Comparison of ENCODE assay signal across 10 cellular contexts in the genomic region with DNA sequence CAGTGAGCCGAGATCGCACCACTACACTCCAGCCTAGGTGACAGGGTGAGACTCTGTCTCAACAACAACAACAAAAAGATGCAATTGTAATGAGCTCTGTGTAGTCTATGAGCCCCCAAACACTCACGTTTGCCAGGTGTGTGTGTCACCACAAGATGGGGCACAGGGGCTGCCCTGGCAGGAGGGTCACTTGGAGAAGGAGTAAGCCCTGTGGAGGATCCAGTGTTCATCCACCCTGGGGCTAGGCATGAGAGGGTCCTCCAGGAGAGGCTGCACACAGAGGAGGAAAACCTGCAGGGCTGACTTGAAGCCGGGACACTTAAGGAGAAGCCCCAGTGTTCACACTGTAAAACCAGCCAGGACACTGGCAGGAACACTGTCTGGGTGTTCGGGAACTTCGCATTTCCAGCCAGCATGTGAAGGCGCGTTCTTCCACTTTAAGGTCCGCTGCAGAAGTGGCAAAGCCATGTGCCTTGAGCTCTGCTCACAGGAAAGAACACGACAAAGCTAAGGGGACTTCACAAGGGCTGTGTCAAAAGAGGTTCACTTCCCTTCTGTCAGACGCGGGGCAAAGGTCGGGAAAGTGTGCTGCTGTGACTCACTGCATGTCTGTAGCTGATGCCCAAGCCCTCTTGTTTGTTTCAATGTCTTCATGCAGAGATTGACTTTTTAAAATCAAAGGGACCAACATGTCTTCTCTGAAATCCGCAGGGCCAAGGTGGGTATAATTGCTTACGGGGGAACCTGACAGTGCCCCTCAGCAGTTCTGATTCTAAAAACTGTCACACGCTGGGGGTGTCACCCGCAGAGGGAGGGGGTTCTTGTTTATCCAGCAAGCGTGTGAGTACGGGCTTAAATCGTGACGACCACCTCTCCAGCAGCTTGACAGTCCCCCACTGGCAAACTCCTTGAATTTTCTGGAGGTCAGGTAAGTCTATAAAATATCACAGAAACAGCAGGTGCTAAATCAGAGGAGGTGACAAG.
A peak's percentile ranks its signal among the peaks of the same experiment; 100 is the strongest.
DNase-seq lines count a peak whose midpoint lies in the region; ATAC-seq and TF ChIP-seq lines count a peak whose summit lies in the region.
"Had no signal": no experiment of that assay in that cellular context is flagged by ENCODE, and none has a peak within 500 bp of the region (broad histone marks: within the 10 kb centered on the region; RNA-seq: fewer than 3 reads in every experiment).

No MANE protein-coding gene starts in this region.

- no peaks in the 10 kb centered on the region for H3K79me2 ChIP-seq in GM23248 (ENCODE audit: insufficient read depth)
- no peaks in the 10 kb centered on the region for H3K79me2 ChIP-seq in fibroblast of lung (ENCODE audit: control insufficient read depth, insufficient read depth, low read length)

- BruUV-seq in Panc1 (replicated peaks; lab: Mats Ljungman, UMichigan): no TSS peak

- H3K9me3 ChIP-seq in GM23248 (ENCODE audit: low read depth) (no peaks in the 10 kb centered on the region), Panc1 (ENCODE audit: control insufficient read depth, insufficient read depth, low read depth, low read length) (no peaks in the 10 kb centered on the region), fibroblast of lung (ENCODE audit: control insufficient read depth, insufficient read depth, low read depth, low read length) (no peaks in the 10 kb centered on the region)
- H3K9me3 ChIP-seq: breast epithelium had no signal

- H2AFZ ChIP-seq in GM23248 (peak overlapping the region; percentile 59), fibroblast of lung (ENCODE audit: low read length) (no peak overlapping the region)

- intact Hi-C loops in Panc1 (cut with micrococcal nuclease; ENCODE audit: unreplicated experiment): no loop called here

- H3K4me2 ChIP-seq in GM23248 (ENCODE audit: unreplicated experiment) (peak overlapping the region; percentile 65), fibroblast of lung (ENCODE audit: extremely low read depth, insufficient read depth, low read length) (no peak overlapping the region)

- no peaks in the 10 kb centered on the region for H3F3A ChIP-seq in GM23248 (ENCODE audit: insufficient read depth)

- DNase-seq in GM23248: peak; percentile 32
- no peak for DNase-seq in Panc1 (ENCODE audit: low read depth, low spot score)
- peak; percentile 14 to 27 for DNase-seq in fibroblast of lung (ENCODE audit: low read depth in 2 of 2)
- peak; percentile 48 for DNase-seq in retinal pigment epithelial cell (ENCODE audit: low read depth)
- no peak for DNase-seq in GM03348 (ENCODE audit: low spot score)
- no peak for DNase-seq in retina
- DNase-seq in stimulated activated naive CD4-positive, alpha-beta T cell treated with Interleukin-2 at 50 U/mL for 16 hours (lab: John Stamatoyannopoulos, UW): no peak
- DNase-seq: stimulated activated naive CD4-positive, alpha-beta T cell had no signal

- 92 to 93% methylated on average over 21 of the region's 21 CpGs for WGBS in GM23248 (ENCODE audit: low coverage in 1 of 2, low lambda C conversion rate in 2 of 2, missing lambda C conversion rate in 2 of 2), 2 experiments

- TF ChIP-seq CTCF in Panc1 (IDR thresholded peaks at IDR 0.05): no peak
- TF ChIP-seq CTCF in fibroblast of lung (conservative IDR thresholded peaks at IDR 0.05 in 1 of 2, IDR thresholded peaks at IDR 0.05 in 1 of 2; ENCODE audit: low read depth in 1 of 2, low read length in 2 of 2): no peak
- TF ChIP-seq CTCF in retinal pigment epithelial cell (conservative IDR thresholded peaks at IDR 0.05; ENCODE audit: low read depth, low read length): no peak

- in situ Hi-C loops in GM23248 (cut with MboI) (no loop called here), Panc1 (cut with HindIII; ENCODE audit: low pct_unique_long_range_greater_than_20kb, low sequenced_read_pairs) (no loop called here)

- CTCF ChIA-PET in Panc1 (lab: Charles Lee): no interaction called here

- H3K4me3 ChIP-seq in GM23248: peak overlapping the region; percentile 27
- no peak overlapping the region for H3K4me3 ChIP-seq in Panc1 (ENCODE audit: low read depth in 2 of 2, low read length in 2 of 2)
- no peak overlapping the region for H3K4me3 ChIP-seq in fibroblast of lung (replicated peaks in 1 of 4; ENCODE audit: control extremely low read depth in 1 of 4, insufficient read depth in 1 of 4, low read depth in 3 of 4, low read length in 4 of 4)
- H3K4me3 ChIP-seq in retinal pigment epithelial cell (ENCODE audit: low read length): no peak overlapping the region
- H3K4me3 ChIP-seq: breast epithelium had no signal

- H3K9ac ChIP-seq in GM23248 (peak overlapping the region; percentile 72), fibroblast of lung (ENCODE audit: insufficient read depth, low read length) (no peak overlapping the region)

- POLR2A ChIA-PET in Panc1 (lab: Charles Lee): no interaction called here

- no peaks in the 10 kb centered on the region for H4K20me1 ChIP-seq in GM23248 (ENCODE audit: insufficient read depth)
- no peaks in the 10 kb centered on the region for H4K20me1 ChIP-seq in fibroblast of lung (ENCODE audit: control insufficient read depth, extremely low read depth, insufficient read depth, low read length)

- H3K9me2 ChIP-seq in GM23248 (ENCODE audit: insufficient read depth): no peaks in the 10 kb centered on the region

- ATAC-seq in Panc1: peak; percentile 69
- no peak for ATAC-seq in HG03039 (IDR thresholded peaks at IDR 0.05; ENCODE audit: unreplicated experiment)

- H3K4me1 ChIP-seq in GM23248 (ENCODE audit: insufficient read depth): peaks cover 16% of the 10 kb centered on the region
- peaks cover 24% of the 10 kb centered on the region for H3K4me1 ChIP-seq in Panc1 (ENCODE audit: control insufficient read depth, insufficient read depth, low read length)
- H3K4me1 ChIP-seq in fibroblast of lung (ENCODE audit: control insufficient read depth, extremely low read depth, insufficient read depth, low read length): peaks cover 5% of the 10 kb centered on the region
- H3K4me1 ChIP-seq: breast epithelium had no signal

- H3K36me3 ChIP-seq in GM23248 (ENCODE audit: low read depth): no peaks in the 10 kb centered on the region
- no peaks in the 10 kb centered on the region for H3K36me3 ChIP-seq in Panc1 (ENCODE audit: control insufficient read depth, insufficient read depth, low read length)
- no peaks in the 10 kb centered on the region for H3K36me3 ChIP-seq in fibroblast of lung (ENCODE audit: control insufficient read depth, insufficient read depth, low read length)
- H3K36me3 ChIP-seq: breast epithelium had no signal

- H3K27ac ChIP-seq in GM23248: peak overlapping the region; percentile 64
- peak overlapping the region; percentile 82 for H3K27ac ChIP-seq in Panc1 (ENCODE audit: low read length)
- no peak overlapping the region for H3K27ac ChIP-seq in fibroblast of lung (ENCODE audit: insufficient read depth, low read length)
- H3K27ac ChIP-seq: breast epithelium had no signal

- H3K27me3 ChIP-seq in GM23248 (replicated peaks; ENCODE audit: insufficient read depth): no peaks in the 10 kb centered on the region
- H3K27me3 ChIP-seq in Panc1 (ENCODE audit: control insufficient read depth, insufficient read depth, low read length): no peaks in the 10 kb centered on the region
- H3K27me3 ChIP-seq in fibroblast of lung (ENCODE audit: control insufficient read depth, insufficient read depth, low read length): no peaks in the 10 kb centered on the region
- H3K27me3 ChIP-seq: breast epithelium had no signal

Comparison
In these comparisons a context has a peak if more than half of its experiments do, and no peak if none do; other contexts are left out.
1. DNase-seq: peak in GM23248 (single experiment), fibroblast of lung (2 of 2) and retinal pigment epithelial cell (single experiment); none in Panc1 (single experiment), GM03348 (single experiment), retina (single experiment) and stimulated activated naive CD4-positive, alpha-beta T cell treated with Interleukin-2 at 50 U/mL for 16 hours (single experiment).